Comparison of ENCODE assay signal across 10 cellular contexts in genomic region chr5:172877496-172878260, GRCh38. TPM values are rescaled to one million over a fixed set of nuclear protein-coding genes. Genes with fewer than 3 reads are reported as not detected.
A peak's percentile ranks its signal among the peaks of the same experiment; 100 is the strongest.
DNase-seq lines count a peak whose midpoint lies in the region; ATAC-seq and TF ChIP-seq lines count a peak whose summit lies in the region.
"Had no signal": no experiment of that assay in that cellular context is flagged by ENCODE, and none has a peak within 500 bp of the region (broad histone marks: within the 10 kb centered on the region; RNA-seq: fewer than 3 reads in every experiment).

No MANE protein-coding gene starts in this region.

- intact Hi-C loops in tibial artery (cut with DNase I; ENCODE audit: low total_unique reads) (no loop called here), PC-3 (cut with micrococcal nuclease) (no loop called here)

- H3K27ac Mint-ChIP-seq in brain: peak overlapping the region; percentile 8 to 96 (median 52)

- H3K9me3 ChIP-seq in tibial artery (no peaks in the 10 kb centered on the region), PC-3 (ENCODE audit: low read length) (no peaks in the 10 kb centered on the region)

- TF ChIP-seq CTCF in NB4 (IDR thresholded peaks at IDR 0.05; ENCODE audit: low read depth, low read length) (no peak), brain (conservative IDR thresholded peaks at IDR 0.05) (no peak), tibial artery (IDR thresholded peaks at IDR 0.05) (no peak), PC-3 (conservative IDR thresholded peaks at IDR 0.05; ENCODE audit: low read depth, low read length) (no peak)

- H3K27me3 ChIP-seq in tibial artery (no peaks in the 10 kb centered on the region), PC-3 (ENCODE audit: low read length) (no peaks in the 10 kb centered on the region)

- H3K4me1 ChIP-seq in tibial artery (peaks cover 5 to 86% (median 52%) of the 10 kb centered on the region in 4 donors), PC-3 (ENCODE audit: insufficient read depth, low read length) (peaks cover 16% of the 10 kb centered on the region)

- H3K36me3 Mint-ChIP-seq in brain: peaks cover 27% of the 10 kb centered on the region

- peaks cover 42% of the 10 kb centered on the region for H3K4me1 Mint-ChIP-seq in brain

- no peak overlapping the region for H3K4me2 ChIP-seq in PC-3 (ENCODE audit: low read length)

- POLR2A ChIA-PET in PC-3 (lab: Charles Lee; ENCODE audit: unreplicated experiment): no interaction called here

- BruUV-seq in PC-3 (replicated peaks; lab: Mats Ljungman, UMichigan): no TSS peak

- H2AFZ ChIP-seq in PC-3 (ENCODE audit: low read length): no peak overlapping the region

- H3K79me2 ChIP-seq in PC-3 (ENCODE audit: low read length): peaks cover 55% of the 10 kb centered on the region; the same call in 1 of the 2 replicates

- no peak overlapping the region for H3K4me3 ChIP-seq in NB4 (ENCODE audit: low read depth, low read length)
- H3K4me3 ChIP-seq in tibial artery: no peak overlapping the region
- no peak overlapping the region for H3K4me3 ChIP-seq in PC-3 (ENCODE audit: low read length)

- no peak for TF ChIP-seq POLR2A in NB4 (IDR thresholded peaks at IDR 0.05; ENCODE audit: extremely low read depth, insufficient read length)

- peaks cover 0 to 4% (median 0%) of the 10 kb centered on the region in 5 experiments for H3K9me3 Mint-ChIP-seq in brain

- H3K9me2 ChIP-seq in PC-3 (replicated peaks; ENCODE audit: low read length): no peaks in the 10 kb centered on the region

- H3K27me3 Mint-ChIP-seq in brain: no peaks in the 10 kb centered on the region

- DNase-seq in NB4 (ENCODE audit: low read depth): peak; percentile 27
- peak; percentile 69 for DNase-seq in medulla oblongata (ENCODE audit: extremely low spot score)
- no peak for DNase-seq in tibial artery
- no peak for DNase-seq in PC-3
- DNase-seq: amniotic stem cell, NCI-H1092, posterior cingulate gyrus had no signal

- ATAC-seq in GM21360 (IDR thresholded peaks at IDR 0.05; ENCODE audit: unreplicated experiment) (no peak), PC-3 (no peak), HG03175 (IDR thresholded peaks at IDR 0.05; ENCODE audit: unreplicated experiment) (no peak)

- CTCF ChIA-PET in PC-3 (lab: Charles Lee): no interaction called here

- H4K20me1 ChIP-seq in PC-3 (ENCODE audit: low read length): no peaks in the 10 kb centered on the region

- peak overlapping the region in 1 of 5 experiments; percentile 3 for H3K4me3 Mint-ChIP-seq in brain

- no peaks in the 10 kb centered on the region for H3F3A ChIP-seq in PC-3 (ENCODE audit: low read length, unreplicated experiment)

- no peak overlapping the region for H3K9ac ChIP-seq in PC-3 (ENCODE audit: low read length)

- H3K36me3 ChIP-seq in tibial artery (no peaks in the 10 kb centered on the region), PC-3 (ENCODE audit: low read depth, low read length) (0 out of 2 replicates have a peak, but pooled peaks cover 5% of the 10 kb centered on the region)

- H3K27ac ChIP-seq in tibial artery: peak overlapping the region; percentile 91 to 96
- no peak overlapping the region for H3K27ac ChIP-seq in PC-3 (ENCODE audit: low read length)

RNA-seq across cellular contexts. Expression of gene ERGIC1, which starts 43.6 kb away (rescaled TPM):
- 73.3 TPM for polyA plus RNA-seq in brain (ENCODE audit: insufficient read depth, low read depth, low replicate concordance)
- 124 and 148 TPM in 2 replicates for total RNA-seq in PC-3 (2014; rRNA removed)

Comparison
In these comparisons a context has a peak if more than half of its experiments do, and no peak if none do; other contexts are left out.
1. DNase-seq: peak in NB4 (single experiment) and medulla oblongata (single experiment); none in tibial artery (0 of 2) and PC-3 (single experiment).